Comparison of ENCODE assay signal across 9 cellular contexts in genomic region chr1:221069178-221069903, GRCh38.
DNase-seq lines count a peak whose midpoint lies in the region; ATAC-seq and TF ChIP-seq lines count a peak whose summit lies in the region.
"Had no signal": no experiment of that assay in that cellular context is flagged by ENCODE, and none has a peak within 500 bp of the region (broad histone marks: within the 10 kb centered on the region; RNA-seq: fewer than 3 reads in every experiment).

No MANE protein-coding gene starts in this region.

- H3K9me3 Mint-ChIP-seq in activated B cell treated with CpG ODN at 0.5 μM for 24 hours (peaks cover 2% of the 10 kb centered on the region), mesothelial cell of epicardium (peaks cover 5% of the 10 kb centered on the region)

- H3K27me3 Mint-ChIP-seq in activated B cell treated with CpG ODN at 0.5 μM for 24 hours (no peaks in the 10 kb centered on the region), mesothelial cell of epicardium (ENCODE audit: low read depth) (peaks cover 67% of the 10 kb centered on the region)

- DNase-seq in activated B cell treated with CpG ODN at 0.5 μM for 24 hours (peak; percentile 59), aorta (no peak), body of pancreas (no peak), COR-L47 (lab: John Stamatoyannopoulos, UW) (no peak), mesothelial cell of epicardium (ENCODE audit: low spot score in 2 of 2, unreplicated experiment in 2 of 2) (no peak)
- DNase-seq: NCI-H1105 treated with DMSO at 0.1 percent for 48 hours had no signal

- H3K9me3 ChIP-seq in aorta (ENCODE audit: control insufficient read depth, low read length) (no peaks in the 10 kb centered on the region), body of pancreas (no peaks in the 10 kb centered on the region)

- TF ChIP-seq CTCF in activated B cell treated with CpG ODN at 0.5 μM for 24 hours (IDR thresholded peaks at IDR 0.05), result no peak
- TF ChIP-seq CTCF in body of pancreas (IDR thresholded peaks at IDR 0.05), result no peak
- no peak for TF ChIP-seq CTCF in mesothelial cell of epicardium (IDR thresholded peaks at IDR 0.05; ENCODE audit: unreplicated experiment)

- peak overlapping the region; percentile 99 for H3K27ac Mint-ChIP-seq in activated B cell treated with CpG ODN at 0.5 μM for 24 hours
- no peak overlapping the region for H3K27ac Mint-ChIP-seq in mesothelial cell of epicardium

- H3K36me3 ChIP-seq in aorta (ENCODE audit: control insufficient read depth in 1 of 2, insufficient read depth in 2 of 2, low read length in 1 of 2) (no peaks in the 10 kb centered on the region), body of pancreas (replicated peaks in 1 of 2; ENCODE audit: insufficient read depth in 1 of 2, low read depth in 2 of 2) (no peaks in the 10 kb centered on the region)

- H3K27me3 ChIP-seq in aorta (ENCODE audit: control insufficient read depth in 1 of 2, insufficient read depth in 2 of 2, low read length in 1 of 2), result no peaks in the 10 kb centered on the region
- H3K27me3 ChIP-seq in body of pancreas, result no peaks in the 10 kb centered on the region

- 87 to 93% methylated on average over 5 of the region's 5 CpGs for WGBS in aorta, 2 donors
- WGBS in body of pancreas, 2 donors, result 44 to 69% methylated on average over 5 of the region's 5 CpGs

- ATAC-seq in GM19468 (IDR thresholded peaks at IDR 0.05; ENCODE audit: extremely low read depth, unreplicated experiment) (peak; percentile 90), HG03280 (IDR thresholded peaks at IDR 0.05; ENCODE audit: unreplicated experiment) (peak; percentile 87), activated B cell treated with CpG ODN at 0.5 μM for 24 hours (ENCODE audit: low read depth) (peak; percentile 83), aorta (ENCODE audit: low FRiP score) (no peak), body of pancreas (no peak)

- TF ChIP-seq POLR2A in body of pancreas (IDR thresholded peaks at IDR 0.05), result no peak

- H3K36me3 Mint-ChIP-seq in activated B cell treated with CpG ODN at 0.5 μM for 24 hours (ENCODE audit: low read depth) (peaks cover 8% of the 10 kb centered on the region), mesothelial cell of epicardium (no peaks in the 10 kb centered on the region)

- peak overlapping the region; percentile 75 for H3K4me3 Mint-ChIP-seq in activated B cell treated with CpG ODN at 0.5 μM for 24 hours
- H3K4me3 Mint-ChIP-seq in mesothelial cell of epicardium, result no peak overlapping the region

- H3K4me3 ChIP-seq in GM08714 (ENCODE audit: low read length) (0 out of 2 replicates have a peak overlapping the region, but pooled peaks have one; percentile 2), aorta (ENCODE audit: low read length in 2 of 2) (no peak overlapping the region), body of pancreas (no peak overlapping the region)

- H3K4me1 ChIP-seq in aorta (ENCODE audit: control insufficient read depth in 1 of 2, insufficient read depth in 2 of 2, low read length in 2 of 2) (no peaks in the 10 kb centered on the region), body of pancreas (no peaks in the 10 kb centered on the region)

- H3K4me1 Mint-ChIP-seq in activated B cell treated with CpG ODN at 0.5 μM for 24 hours (peaks cover 85% of the 10 kb centered on the region), mesothelial cell of epicardium (no peaks in the 10 kb centered on the region)

- no peak overlapping the region for H3K27ac ChIP-seq in aorta (ENCODE audit: low read depth in 1 of 2, low read length in 2 of 2)
- H3K27ac ChIP-seq in body of pancreas, result no peak overlapping the region

- intact Hi-C loops in activated B cell treated with CpG ODN at 0.5 μM for 24 hours (cut with micrococcal nuclease), result loop anchor here (1.0 to 5.0 kb wide), 8 partner anchors 23 to 370 kb away; partner anchors contain the start of gene HLX
- intact Hi-C loops in aorta (cut with DNase I), result no loop called here
- intact Hi-C loops in body of pancreas (cut with DNase I), result no loop called here

- CTCF ChIA-PET in activated B cell treated with CpG ODN at 0.5 μM for 24 hours (lab: Charles Lee), result interaction anchor here (1.0 to 2.1 kb wide), 6 partner anchors 29 to 193 kb away, joined by 3 to 13 read pairs (median 5); no protein-coding TSS in a partner anchor

- POLR2A ChIA-PET in activated B cell treated with CpG ODN at 0.5 μM for 24 hours (lab: Charles Lee), result interaction anchor here (0.7 to 6.2 kb wide), 13 partner anchors 18 to 771 kb away, joined by 3 to 66 read pairs (median 4); partner anchors contain the start of genes DUSP10 and HLX

Comparison
In these comparisons a context has a peak if more than half of its experiments do, and no peak if none do; other contexts are left out.
1. ATAC-seq: peak in GM19468 (single experiment), HG03280 (single experiment) and activated B cell treated with CpG ODN at 0.5 μM for 24 hours (single experiment); none in aorta (single experiment) and body of pancreas (single experiment).